13 cellular contexts compared by ENCODE assay signal in the genomic region with DNA sequence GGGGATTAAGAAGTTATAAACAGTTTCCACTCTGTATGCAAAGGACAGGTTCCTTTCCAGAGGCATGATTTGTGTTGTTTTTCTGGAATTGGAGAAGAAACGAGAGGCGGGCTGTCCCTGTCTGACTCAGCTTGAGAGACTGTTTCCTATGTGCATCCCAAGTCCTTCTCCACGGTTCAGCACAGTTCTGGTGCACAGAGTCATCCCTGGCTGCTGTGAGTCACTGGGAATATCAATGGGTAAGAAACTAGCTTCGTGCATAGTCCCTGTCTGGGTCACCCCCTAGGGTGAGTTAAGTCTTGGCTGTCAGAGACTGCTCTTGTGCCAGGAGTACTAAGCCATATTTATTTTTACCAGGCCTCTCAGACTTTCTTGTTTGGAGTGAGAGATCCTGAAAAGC. TPM values are rescaled to one million over a fixed set of nuclear protein-coding genes. Genes with fewer than 3 reads are reported as not detected.
DNase-seq lines count a peak whose midpoint lies in the region; ATAC-seq and TF ChIP-seq lines count a peak whose summit lies in the region.
"Had no signal": no experiment of that assay in that cellular context is flagged by ENCODE, and none has a peak within 500 bp of the region (broad histone marks: within the 10 kb centered on the region; RNA-seq: fewer than 3 reads in every experiment).

No MANE protein-coding gene starts in this region.

- DNase-seq in H4 (ENCODE audit: low spot score) (peak; percentile 40), MCF 10A (ENCODE audit: unreplicated experiment) (peak; percentile 78), islet precursor cell (peak; percentile 90), spleen (no peak), DMS153 (lab: John Stamatoyannopoulos, UW) (no peak), T-cell (no peak), NCI-H1436 treated with DMSO at 0.1 percent for 48 hours (lab: John Stamatoyannopoulos, UW) (no peak), KG1 (lab: John Stamatoyannopoulos, UW) (no peak)
- DNase-seq: activated B cell treated with CpG ODN at 0.5 μM for 24 hours, cortex of kidney, NCI-H1105 treated with DMSO at 0.1 percent for 48 hours had no signal

- H3K4me1 Mint-ChIP-seq in MCF 10A (ENCODE audit: insufficient read depth, unreplicated experiment) (peaks cover 17% of the 10 kb centered on the region), T-cell (peaks cover 25 to 29% (median 28%) of the 10 kb centered on the region in 3 donors)

- ATAC-seq in T-cell (replicated peaks in 1 of 4), result no peak
- ATAC-seq: HCT116 had no signal

- H3K36me3 ChIP-seq in spleen, result no peaks in the 10 kb centered on the region

- 55 to 79% (median 76%) methylated on average over 4 of the region's 4 CpGs for WGBS in spleen, 5 donors

- no peak overlapping the region for H3K27ac Mint-ChIP-seq in MCF 10A (ENCODE audit: low read depth, unreplicated experiment)
- no peak overlapping the region for H3K27ac Mint-ChIP-seq in T-cell
- H3K27ac Mint-ChIP-seq: activated B cell treated with CpG ODN at 0.5 μM for 24 hours had no signal

- peaks cover 7 to 44% (median 40%) of the 10 kb centered on the region in 6 donors for H3K4me1 ChIP-seq in spleen

- H3K27me3 Mint-ChIP-seq in MCF 10A (ENCODE audit: insufficient read depth, unreplicated experiment) (no peaks in the 10 kb centered on the region), T-cell (peaks cover 28 to 42% of the 10 kb centered on the region in 2 donors)

- intact Hi-C loops in MCF 10A (cut with micrococcal nuclease), result loop anchor here (1.0 to 2.0 kb wide), 2 partner anchors 32 to 233 kb away; no protein-coding TSS in a partner anchor
- intact Hi-C loops in spleen (cut with DNase I; ENCODE audit: low total_unique reads), result no loop called here

- H3K27ac ChIP-seq in spleen, result peak overlapping the region in 7 of 8 donors; percentile 17 to 50 (median 39)
- H3K27ac ChIP-seq: parathyroid adenoma had no signal

- no peaks in the 10 kb centered on the region for H3K36me3 Mint-ChIP-seq in MCF 10A (ENCODE audit: insufficient read depth, unreplicated experiment)
- no peaks in the 10 kb centered on the region for H3K36me3 Mint-ChIP-seq in T-cell

- no peak for TF ChIP-seq POLR2A in spleen (IDR thresholded peaks at IDR 0.05)

- POLR2A ChIA-PET in MCF 10A (lab: Yijun Ruan, JAX), result interaction anchor here (1.0 to 1.3 kb wide), 2 partner anchors 16 to 232 kb away, joined by 3 to 5 read pairs; a partner anchor contains a TSS
- POLR2A ChIA-PET in T-cell (lab: Charles Lee), result no interaction called here

- no peak overlapping the region for H3K4me3 Mint-ChIP-seq in MCF 10A (ENCODE audit: unreplicated experiment)
- H3K4me3 Mint-ChIP-seq in T-cell, result no peak overlapping the region
- H3K4me3 Mint-ChIP-seq: activated B cell treated with CpG ODN at 0.5 μM for 24 hours had no signal

- BruUV-seq in MCF 10A (replicated peaks; lab: Mats Ljungman, UMichigan), result no TSS peak

- CTCF ChIA-PET in MCF 10A (lab: Yijun Ruan, JAX), result interaction anchor here (0.7 to 1.1 kb wide), 6 partner anchors 10 to 1500 kb away, joined by 3 to 4 read pairs (median 4); no protein-coding TSS in a partner anchor
- CTCF ChIA-PET in T-cell (lab: Charles Lee), result no interaction called here

- H3K4me3 ChIP-seq in spleen, result no peak overlapping the region

- peaks cover 0 to 41% (median 32%) of the 10 kb centered on the region in 7 donors for H3K27me3 ChIP-seq in spleen (replicated peaks in 1 of 7)

- TF ChIP-seq CTCF in MCF 10A (IDR thresholded peaks at IDR 0.05; ENCODE audit: unreplicated experiment) (no peak), spleen (IDR thresholded peaks at IDR 0.05 in 8 of 11, conservative IDR thresholded peaks at IDR 0.05 in 3 of 11) (no peak)

- no peaks in the 10 kb centered on the region for H3K9me3 ChIP-seq in spleen

- H3K9me3 Mint-ChIP-seq in MCF 10A (ENCODE audit: unreplicated experiment) (no peaks in the 10 kb centered on the region), T-cell (no peaks in the 10 kb centered on the region)
- H3K9me3 Mint-ChIP-seq: activated B cell treated with CpG ODN at 0.5 μM for 24 hours had no signal

RNA-seq across cellular contexts. Expression of a gene that starts 2.4 kb away (rescaled TPM):
- 1.0 and 1.4 TPM in 2 replicates for total RNA-seq in H4 (2014; rRNA removed; shearing (Covaris generic))
- total RNA-seq in MCF 10A (2022), result 0.88 and 1.0 TPM in 2 replicates
- total RNA-seq in spleen, result 10 to 100 TPM; 13.2 to 30.7 (median 23.9) TPM
- polyA plus RNA-seq in spleen, result 1 to 10 TPM in 2 of 3 donors, under 1 TPM in 1; 0.88 to 7.0 (median 3.6) TPM
- total RNA-seq in T-cell, result under 1 TPM in 3 of 5 donors, not detected in 2; 0.06 to 0.26 (median 0.13) TPM

RNA-seq across cellular contexts. Expression of a gene that starts 15.9 kb away (rescaled TPM):
- total RNA-seq in H4 (2014; rRNA removed; shearing (Covaris generic)), result 19.7 and 22.8 TPM in 2 replicates
- 19.2 and 22.0 TPM in 2 replicates for total RNA-seq in MCF 10A (2022)
- 10 to 100 TPM; 10.9 to 23.0 (median 16.2) TPM for total RNA-seq in spleen
- polyA plus RNA-seq in spleen, result 10 to 100 TPM in 1 of 3 donors, 1 to 10 TPM in 2; 8.6 to 10.8 (median 9.8) TPM
- 10 to 100 TPM; 13.3 to 16.9 (median 15.0) TPM for total RNA-seq in T-cell

Comparison
In these comparisons a context has a peak if more than half of its experiments do, and no peak if none do; other contexts are left out.
1. DNase-seq: peak in H4 (single experiment), MCF 10A (single experiment) and islet precursor cell (single experiment); none in spleen (single experiment), DMS153 (single experiment), T-cell (0 of 34), NCI-H1436 treated with DMSO at 0.1 percent for 48 hours (single experiment) and KG1 (single experiment).